ENCODE assay signal across 14 cellular contexts in genomic region chr12:2451025-2451424, GRCh38.
DNase-seq lines count a peak whose midpoint lies in the region; ATAC-seq and TF ChIP-seq lines count a peak whose summit lies in the region.
"Had no signal": no experiment of that assay in that cellular context is flagged by ENCODE, and none has a peak within 500 bp of the region (broad histone marks: within the 10 kb centered on the region; RNA-seq: fewer than 3 reads in every experiment).

No MANE protein-coding gene starts in this region.

- TF ChIP-seq EP300 in sigmoid colon (IDR thresholded peaks at IDR 0.05) (no peak), tibial nerve (IDR thresholded peaks at IDR 0.05) (no peak)

- no peak for TF ChIP-seq POLR2A in sigmoid colon (IDR thresholded peaks at IDR 0.05)
- TF ChIP-seq POLR2A in tibial nerve (IDR thresholded peaks at IDR 0.05): no peak

- no peak overlapping the region for H3K4me2 ChIP-seq in hepatocyte

- 82 to 85% methylated on average over 4 of the region's 4 CpGs for WGBS in sigmoid colon, 2 donors
- WGBS in tibial nerve, 2 donors: 61 to 72% methylated on average over 4 of the region's 4 CpGs
- WGBS in hepatocyte (ENCODE audit: low lambda C conversion rate, missing lambda C conversion rate): 86% methylated on average over 4 of the region's 4 CpGs

- no peak overlapping the region for H2AFZ ChIP-seq in hepatocyte

- H3K4me1 ChIP-seq in sigmoid colon: peaks cover 0 to 11% (median 0%) of the 10 kb centered on the region in 4 donors
- H3K4me1 ChIP-seq in tibial nerve: no peaks in the 10 kb centered on the region
- no peaks in the 10 kb centered on the region for H3K4me1 ChIP-seq in hepatocyte (ENCODE audit: insufficient read depth)
- H3K4me1 ChIP-seq: HAP-1 had no signal

- no peaks in the 10 kb centered on the region for H3K9me2 ChIP-seq in hepatocyte (replicated peaks; ENCODE audit: insufficient read depth)

- H3K9me3 Mint-ChIP-seq in HFFc6: no peaks in the 10 kb centered on the region

- peaks cover 2% of the 10 kb centered on the region for H3K27me3 Mint-ChIP-seq in HFFc6 (ENCODE audit: insufficient read depth)

- no peak overlapping the region for H3K27ac Mint-ChIP-seq in HFFc6

- H3K27ac ChIP-seq in sigmoid colon: peak overlapping the region in 1 of 4 donors; percentile 11
- H3K27ac ChIP-seq in tibial nerve: no peak overlapping the region
- H3K27ac ChIP-seq in hepatocyte: no peak overlapping the region

- H3K79me2 ChIP-seq in hepatocyte: no peaks in the 10 kb centered on the region

- no peaks in the 10 kb centered on the region for H3K27me3 ChIP-seq in sigmoid colon
- H3K27me3 ChIP-seq in tibial nerve: no peaks in the 10 kb centered on the region
- no peaks in the 10 kb centered on the region for H3K27me3 ChIP-seq in hepatocyte

- no peak overlapping the region for H3K4me3 Mint-ChIP-seq in HFFc6

- H4K20me1 ChIP-seq in hepatocyte (ENCODE audit: insufficient read depth, poor library complexity, severe bottlenecking): no peaks in the 10 kb centered on the region

- no peaks in the 10 kb centered on the region for H3K36me3 Mint-ChIP-seq in HFFc6 (ENCODE audit: low read depth)

- intact Hi-C loops in sigmoid colon (cut with DNase I): no loop called here

- H3K4me1 Mint-ChIP-seq in HFFc6 (ENCODE audit: low read depth): peaks cover 12% of the 10 kb centered on the region

- peak; percentile 32 for DNase-seq in AG08396 (ENCODE audit: low spot score)
- DNase-seq in HFFc6: peak; percentile 7
- peak; percentile 47 for DNase-seq in astrocyte of the hippocampus (ENCODE audit: low read depth, low spot score)
- peak; percentile 13 for DNase-seq in sigmoid colon
- DNase-seq in tibial nerve (ENCODE audit: low spot score in 2 of 2): no peak
- DNase-seq in hepatocyte (ENCODE audit: low spot score): no peak
- DNase-seq: DMS 273 treated with DMSO at 0.1 percent for 48 hours, Kasumi-1, NCI-H1417, NCI-H1930, NCI-H2171, NCI-H510A had no signal

- H3K4me3 ChIP-seq in sigmoid colon (no peak overlapping the region), tibial nerve (no peak overlapping the region), hepatocyte (no peak overlapping the region)
- H3K4me3 ChIP-seq: HAP-1 had no signal

- H3K9me3 ChIP-seq in sigmoid colon (no peaks in the 10 kb centered on the region), tibial nerve (no peaks in the 10 kb centered on the region), hepatocyte (ENCODE audit: low read depth) (no peaks in the 10 kb centered on the region)
- H3K9me3 ChIP-seq: HAP-1 had no signal

- peaks cover 0 to 44% (median 9%) of the 10 kb centered on the region in 4 donors for H3K36me3 ChIP-seq in sigmoid colon
- no peaks in the 10 kb centered on the region for H3K36me3 ChIP-seq in tibial nerve
- no peaks in the 10 kb centered on the region for H3K36me3 ChIP-seq in hepatocyte (replicated peaks; ENCODE audit: insufficient read depth, low read depth)
- H3K36me3 ChIP-seq: HAP-1 had no signal

- no peak for TF ChIP-seq CTCF in HFFc6 (IDR thresholded peaks at IDR 0.05)
- TF ChIP-seq CTCF in sigmoid colon (IDR thresholded peaks at IDR 0.05): no peak
- no peak for TF ChIP-seq CTCF in tibial nerve (IDR thresholded peaks at IDR 0.05)
- no peak for TF ChIP-seq CTCF in hepatocyte (IDR thresholded peaks at IDR 0.05; ENCODE audit: poor library complexity)

- ATAC-seq in GM18511 (IDR thresholded peaks at IDR 0.05; ENCODE audit: unreplicated experiment): no peak

Comparison
In these comparisons a context has a peak if more than half of its experiments do, and no peak if none do; other contexts are left out.
1. DNase-seq: peak in AG08396 (single experiment), HFFc6 (single experiment), astrocyte of the hippocampus (single experiment) and sigmoid colon (single experiment); none in tibial nerve (0 of 2) and hepatocyte (single experiment).